ENCODE assay signal across 8 cellular contexts in genomic region chr11:75668508-75669297, GRCh38. TPM values are rescaled to one million over a fixed set of nuclear protein-coding genes. Genes with fewer than 3 reads are reported as not detected.
DNase-seq lines count a peak whose midpoint lies in the region; ATAC-seq and TF ChIP-seq lines count a peak whose summit lies in the region.

MAP6 (minus strand) TSS chr11:75669038; CDS start chr11:75668369, 669 bp downstream.

- no peaks in the 10 kb centered on the region for H3K36me3 Mint-ChIP-seq in activated T-helper 2 cell treated with anti-CD3 and anti-CD28 coated beads, Interferon-gamma antibody, Interleukin-2, Interleukin-4, amounts not matched to agents 10 μg/mL and 5 μg/mL and 100 μg/mL, durations not matched to agents 14 hours and 24 hours and 36 hours (ENCODE audit: low read depth)
- peaks cover 6% of the 10 kb centered on the region for H3K36me3 Mint-ChIP-seq in glutamatergic neuron (ENCODE audit: unreplicated experiment)

- peaks cover 71% of the 10 kb centered on the region for H3K27me3 Mint-ChIP-seq in activated T-helper 2 cell treated with anti-CD3 and anti-CD28 coated beads, Interferon-gamma antibody, Interleukin-2, Interleukin-4, amounts not matched to agents 10 μg/mL and 5 μg/mL and 100 μg/mL, durations not matched to agents 14 hours and 24 hours and 36 hours (ENCODE audit: low read depth)
- peaks cover 12% of the 10 kb centered on the region for H3K27me3 Mint-ChIP-seq in glutamatergic neuron (ENCODE audit: unreplicated experiment)

- ATAC-seq in omental fat pad (ENCODE audit: low FRiP score) (peak; percentile 4), GM18517 (IDR thresholded peaks at IDR 0.05; ENCODE audit: unreplicated experiment) (no peak)

- H3K4me3 Mint-ChIP-seq in activated T-helper 2 cell treated with anti-CD3 and anti-CD28 coated beads, Interferon-gamma antibody, Interleukin-2, Interleukin-4, amounts not matched to agents 10 μg/mL and 5 μg/mL and 100 μg/mL, durations not matched to agents 14 hours and 24 hours and 36 hours (ENCODE audit: low read depth): peak within 1 kb of the TSS; percentile 85
- H3K4me3 Mint-ChIP-seq in glutamatergic neuron (ENCODE audit: unreplicated experiment): peak within 1 kb of the TSS; percentile 99

- H3K27ac Mint-ChIP-seq in activated T-helper 2 cell treated with anti-CD3 and anti-CD28 coated beads, Interferon-gamma antibody, Interleukin-2, Interleukin-4, amounts not matched to agents 10 μg/mL and 5 μg/mL and 100 μg/mL, durations not matched to agents 14 hours and 24 hours and 36 hours: no peak within 1 kb of the TSS
- peak within 1 kb of the TSS; percentile 98 for H3K27ac Mint-ChIP-seq in glutamatergic neuron (ENCODE audit: unreplicated experiment)

- DNase-seq in EH (ENCODE audit: low read depth) (peak; percentile 42), NCI-H1417 (lab: John Stamatoyannopoulos, UW) (peak; percentile 73 to 96 (median 96)), glutamatergic neuron (peak; percentile 89), omental fat pad (ENCODE audit: low spot score) (no peak), activated gamma-delta T cell (lab: John Stamatoyannopoulos, UW) (no peak), HPDE6-E6E7 (ENCODE audit: extremely low spot score) (no peak)
- DNase-seq in activated T-helper 2 cell treated with anti-CD3 and anti-CD28 coated beads, Interferon-gamma antibody, Interleukin-2, Interleukin-4, amounts not matched to agents 10 μg/mL and 5 μg/mL and 100 μg/mL, durations not matched to agents 14 hours and 24 hours and 36 hours (ENCODE audit: low spot score): peak; percentile 32

- intact Hi-C loops in activated T-helper 2 cell treated with anti-CD3 and anti-CD28 coated beads, Interferon-gamma antibody, Interleukin-2, Interleukin-4, amounts not matched to agents 10 μg/mL and 5 μg/mL and 100 μg/mL, durations not matched to agents 14 hours and 24 hours and 36 hours (cut with micrococcal nuclease): no loop called here

- peaks cover 13% of the 10 kb centered on the region for H3K4me1 Mint-ChIP-seq in activated T-helper 2 cell treated with anti-CD3 and anti-CD28 coated beads, Interferon-gamma antibody, Interleukin-2, Interleukin-4, amounts not matched to agents 10 μg/mL and 5 μg/mL and 100 μg/mL, durations not matched to agents 14 hours and 24 hours and 36 hours (ENCODE audit: low read depth)
- H3K4me1 Mint-ChIP-seq in glutamatergic neuron (ENCODE audit: low read depth, unreplicated experiment): peaks cover 21% of the 10 kb centered on the region

- H3K9me3 Mint-ChIP-seq in activated T-helper 2 cell treated with anti-CD3 and anti-CD28 coated beads, Interferon-gamma antibody, Interleukin-2, Interleukin-4, amounts not matched to agents 10 μg/mL and 5 μg/mL and 100 μg/mL, durations not matched to agents 14 hours and 24 hours and 36 hours: no peaks in the 10 kb centered on the region
- peaks cover 21% of the 10 kb centered on the region for H3K9me3 Mint-ChIP-seq in glutamatergic neuron (ENCODE audit: unreplicated experiment)

- TF ChIP-seq CTCF in glutamatergic neuron (IDR thresholded peaks at IDR 0.05; ENCODE audit: partially characterized antibody, unreplicated experiment) (no peak), omental fat pad (IDR thresholded peaks at IDR 0.05) (no peak)

RNA-seq across cellular contexts. Expression of gene MAP6, which starts in this region (rescaled TPM):
- 0.23 TPM in 1 of 2 replicates, not detected in the other for total RNA-seq in activated T-helper 2 cell treated with anti-CD3 and anti-CD28 coated beads, Interferon-gamma antibody, Interleukin-2, Interleukin-4, amounts not matched to agents 10 μg/mL and 5 μg/mL and 100 μg/mL, durations not matched to agents 14 hours and 24 hours and 36 hours
- total RNA-seq in glutamatergic neuron (ENCODE audit: unreplicated experiment) (313 TPM), omental fat pad (1 to 10 TPM; 3.2 to 7.0 (median 4.2) TPM)

Comparison
In these comparisons a context has a peak if more than half of its experiments do, and no peak if none do; other contexts are left out.
1. RNA of gene MAP6 (total RNA-seq): 313 TPM in glutamatergic neuron (single experiment); 3.2 to 7.0 TPM in omental fat pad and 0.23 TPM in activated T-helper 2 cell treated with anti-CD3 and anti-CD28 coated beads, Interferon-gamma antibody, Interleukin-2, Interleukin-4, amounts not matched to agents 10 μg/mL and 5 μg/mL and 100 μg/mL, durations not matched to agents 14 hours and 24 hours and 36 hours; every median in the first group is over 10 times any median in the second.
2. Peak in DNase-seq in activated T-helper 2 cell treated with anti-CD3 and anti-CD28 coated beads, Interferon-gamma antibody, Interleukin-2, Interleukin-4, amounts not matched to agents 10 μg/mL and 5 μg/mL and 100 μg/mL, durations not matched to agents 14 hours and 24 hours and 36 hours; RNA of the gene not detected or under 1 TPM.
3. DNase-seq: peak in EH (single experiment), NCI-H1417 (3 of 3) and glutamatergic neuron (single experiment); none in omental fat pad (single experiment), activated gamma-delta T cell (single experiment) and HPDE6-E6E7 (single experiment).